ENCODE assay signal across 27 cellular contexts in genomic region chr7:94957041-94957440, GRCh38. TPM values are rescaled to one million over a fixed set of nuclear protein-coding genes. Genes with fewer than 3 reads are reported as not detected.
"Had no signal": no experiment of that assay in that cellular context is flagged by ENCODE, and none has a peak within 500 bp of the region (broad histone marks: within the 10 kb centered on the region; RNA-seq: fewer than 3 reads in every experiment).

No MANE protein-coding gene starts in this region.

- DNase-seq: Kasumi-1; MM.1S; NCI-H1092 treated with DMSO at 0.1 percent for 48 hours; NCI-H1436; NCI-H187; NCI-H2029; NCI-H2081 treated with DMSO at 0.1 percent for 48 hours; NCI-H2171; NCI-H226; NCI-H446; NCI-H510A; NCI-H524 treated with DMSO at 0.1 percent for 48 hours; NCI-H69; NCI-H774; NK-92 treated with Interleukin-12 subunit alpha and Interleukin-12 subunit beta, amount 100 ng/mL, for 24 hours; PC-3; SHP77 treated with DMSO at 0.1 percent for 48 hours; SJCRH30 had no signal

- H3K27ac Mint-ChIP-seq: IgD-negative memory B cell had no signal

- H3K36me3 Mint-ChIP-seq: IgD-negative memory B cell had no signal

- H3K27me3 ChIP-seq: SJCRH30 had no signal

- H3K9ac ChIP-seq: KMS-11 had no signal

- H3K4me1 Mint-ChIP-seq: IgD-negative memory B cell had no signal

- ATAC-seq: K562, Panc1, PC-3, Right ventricle myocardium inferior, SK-N-SH treated with all-trans-retinoic acid at 6 μM for 48 hours had no signal

- H3K4me3 ChIP-seq: K562, SJCRH30 had no signal

- H3K4me1 ChIP-seq: SJCRH30 had no signal

- H3K4me3 Mint-ChIP-seq: IgD-negative memory B cell had no signal

- FAIRE-seq: HTR-8/SVneo, K562 had no signal

- H3K36me3 ChIP-seq: SJCRH30 had no signal

- H3K27me3 Mint-ChIP-seq: IgD-negative memory B cell had no signal

- H3K4me2 ChIP-seq: KMS-11 had no signal

- H3K27ac ChIP-seq: HL-60, KMS-11, SJCRH30 had no signal

RNA-seq across cellular contexts. Expression of gene PPP1R9A, which starts 49.6 kb away (rescaled TPM):
- total RNA-seq: OCI-LY7 had no signal
- polyA plus RNA-seq: K562 had no signal
